20 cellular contexts compared by ENCODE assay signal in genomic region chr4:8032381-8032780, GRCh38.
"Had no signal": no experiment of that assay in that cellular context is flagged by ENCODE, and none has a peak within 500 bp of the region (broad histone marks: within the 10 kb centered on the region; RNA-seq: fewer than 3 reads in every experiment).

No MANE protein-coding gene starts in this region.

- H3K4me3 ChIP-seq: K562 had no signal

- ATAC-seq: activated CD8-positive, alpha-beta memory T cell treated with anti-CD3 and anti-CD28 coated beads, Interleukin-2, amount 10 ng/mL, durations not matched to agents 7 days and 5 days; activated T-cell treated with anti-CD3 and anti-CD28 coated beads, Interleukin-2, amount 50 U/mL, for 4 hours; K562; PC-3; T-helper 17 cell had no signal

- DNase-seq: activated B cell treated with CpG ODN at 0.5 μM for 24 hours; activated CD4-positive, alpha-beta T cell treated with anti-CD3 and anti-CD28 coated beads for 1 hour; activated CD4-positive, alpha-beta T cell treated with anti-CD3 and anti-CD28 coated beads, Interleukin-2, amount 10 ng/mL, durations not matched to agents 24 days and 14 days; activated CD4-positive, alpha-beta T cell treated with anti-CD3 and anti-CD28 coated beads, Interleukin-2, amount 50 U/mL, for 48 hours; activated CD8-positive, alpha-beta memory T cell treated with anti-CD3 and anti-CD28 coated beads, Interleukin-2, amount 10 ng/mL, durations not matched to agents 7 days and 5 days; activated effector memory CD4-positive, alpha-beta T cell treated with anti-CD3 and anti-CD28 coated beads, Interleukin-2, amount 50 U/mL, for 16 hours; activated naive CD4-positive, alpha-beta T cell treated with anti-CD3 and anti-CD28 coated beads for 36 hours; activated T-cell treated with anti-CD3 and anti-CD28 coated beads, Interleukin-2, amount 50 U/mL, for 4 hours; amygdala; Karpas-422; MM.1S; NCI-H1694; NCI-H510A treated with DMSO at 0.1 percent for 48 hours; NCI-H774; NK-92 treated with Interleukin-12 subunit alpha and Interleukin-12 subunit beta, amount 100 ng/mL, for 24 hours; PC-3; SIG-M5; T-helper 17 cell; T1000 had no signal
